ENCODE assay signal across 8 cellular contexts in genomic region chr1:205528887-205529825, GRCh38. TPM values are rescaled to one million over a fixed set of nuclear protein-coding genes. Genes with fewer than 3 reads are reported as not detected.
DNase-seq lines count a peak whose midpoint lies in the region; ATAC-seq and TF ChIP-seq lines count a peak whose summit lies in the region.

No MANE protein-coding gene starts in this region.

- no peaks in the 10 kb centered on the region for H3K9me3 Mint-ChIP-seq in naive thymus-derived CD8-positive, alpha-beta T cell
- H3K9me3 Mint-ChIP-seq in stimulated activated memory B cell treated with anti-CD40 and anti-IgM and Interleukin-4, amounts not matched to agents 10 μg/mL and 1 μg/mL and 100 μg/mL, for 72 hours: no peaks in the 10 kb centered on the region

- DNase-seq in DND-41 (peak; percentile 61), esophagus muscularis mucosa (ENCODE audit: extremely low spot score) (no peak)
- peak; percentile 85 for DNase-seq in activated T-cell treated with anti-CD3 and anti-CD28 coated beads, Interleukin-2, amount 50 U/mL, for 1 hour
- DNase-seq in naive thymus-derived CD8-positive, alpha-beta T cell: peak; percentile 62 to 90 (median 84)

- H3K4me3 ChIP-seq in DND-41 (ENCODE audit: low read depth in 1 of 2, low read length in 2 of 2) (no peak overlapping the region), OCI-LY3 (ENCODE audit: low read length) (peak overlapping the region; percentile 83), esophagus muscularis mucosa (peak overlapping the region; percentile 46 to 59 (median 48))

- H3K36me3 ChIP-seq in DND-41 (ENCODE audit: insufficient read depth, low read length) (no peaks in the 10 kb centered on the region), OCI-LY3 (replicated peaks; ENCODE audit: low read depth, low read length) (no peaks in the 10 kb centered on the region), esophagus muscularis mucosa (peaks cover 0 to 53% (median 27%) of the 10 kb centered on the region in 4 donors)

- TF ChIP-seq POLR2A in esophagus muscularis mucosa (IDR thresholded peaks at IDR 0.05; ENCODE audit: low read depth): no peak

- H3K4me1 ChIP-seq in DND-41 (ENCODE audit: insufficient read depth, low read length) (no peaks in the 10 kb centered on the region), OCI-LY3 (ENCODE audit: low read length) (peaks cover 19% of the 10 kb centered on the region), esophagus muscularis mucosa (peaks cover 10 to 28% (median 11%) of the 10 kb centered on the region in 4 donors)

- peaks cover 0 to 9% (median 7%) of the 10 kb centered on the region in 4 donors for H3K4me1 Mint-ChIP-seq in naive thymus-derived CD8-positive, alpha-beta T cell
- peaks cover 11% of the 10 kb centered on the region for H3K4me1 Mint-ChIP-seq in stimulated activated memory B cell treated with anti-CD40 and anti-IgM and Interleukin-4, amounts not matched to agents 10 μg/mL and 1 μg/mL and 100 μg/mL, for 72 hours

- peak overlapping the region; percentile 32 to 75 (median 58) for H3K4me3 Mint-ChIP-seq in naive thymus-derived CD8-positive, alpha-beta T cell
- peak overlapping the region; percentile 84 for H3K4me3 Mint-ChIP-seq in stimulated activated memory B cell treated with anti-CD40 and anti-IgM and Interleukin-4, amounts not matched to agents 10 μg/mL and 1 μg/mL and 100 μg/mL, for 72 hours

- H3K9me3 ChIP-seq in DND-41 (ENCODE audit: insufficient read depth, low read length, severe bottlenecking) (no peaks in the 10 kb centered on the region), OCI-LY3 (ENCODE audit: insufficient read depth, low read length) (no peaks in the 10 kb centered on the region), esophagus muscularis mucosa (no peaks in the 10 kb centered on the region)

- whole genome bisulfite sequencing in esophagus muscularis mucosa: 32% methylated on average over 40 of the region's 53 CpGs

- H3K79me2 ChIP-seq in DND-41 (ENCODE audit: insufficient read depth, low read length): no peaks in the 10 kb centered on the region
- no peaks in the 10 kb centered on the region for H3K79me2 ChIP-seq in OCI-LY3 (ENCODE audit: low read length)

- ATAC-seq in DND-41 (ENCODE audit: insufficient read depth, low read depth) (peak; percentile 77), HG03354 (IDR thresholded peaks at IDR 0.05; ENCODE audit: poor library complexity, severe bottlenecking, unreplicated experiment) (peak; percentile 61), GM21515 (IDR thresholded peaks at IDR 0.05; ENCODE audit: unreplicated experiment) (no peak)
- peak; percentile 91 to 97 for ATAC-seq in naive thymus-derived CD8-positive, alpha-beta T cell
- ATAC-seq in stimulated activated memory B cell treated with anti-CD40 and anti-IgM and Interleukin-4, amounts not matched to agents 10 μg/mL and 1 μg/mL and 100 μg/mL, for 72 hours: peak; percentile 86

- no peak for TF ChIP-seq EP300 in esophagus muscularis mucosa (IDR thresholded peaks at IDR 0.05)

- H3K27me3 ChIP-seq in DND-41 (ENCODE audit: insufficient read depth, low read length, poor library complexity) (no peaks in the 10 kb centered on the region), OCI-LY3 (ENCODE audit: low read depth, low read length) (0 out of 2 replicates have a peak, but pooled peaks cover 3% of the 10 kb centered on the region), esophagus muscularis mucosa (peaks cover 0 to 9% (median 0%) of the 10 kb centered on the region in 4 donors)

- H2AFZ ChIP-seq in DND-41 (ENCODE audit: low read depth, low read length): no peak overlapping the region
- peak overlapping the region; percentile 78 for H2AFZ ChIP-seq in OCI-LY3 (ENCODE audit: low read depth, low read length)

- POLR2A ChIA-PET in naive thymus-derived CD8-positive, alpha-beta T cell (lab: Charles Lee): interaction anchor here (1.0 to 1.7 kb wide), 3 partner anchors 102 to 129 kb away, joined by 3 to 11 read pairs (median 4); partner anchors contain the start of gene ELK4

- intact Hi-C loops in esophagus muscularis mucosa (cut with DNase I): loop anchor here (5.0 kb wide), 1 partner anchor 128 kb away; no protein-coding TSS in a partner anchor

- peak overlapping the region in 4 of 10 donors; percentile 57 to 79 (median 60) for H3K27ac Mint-ChIP-seq in naive thymus-derived CD8-positive, alpha-beta T cell
- H3K27ac Mint-ChIP-seq in stimulated activated memory B cell treated with anti-CD40 and anti-IgM and Interleukin-4, amounts not matched to agents 10 μg/mL and 1 μg/mL and 100 μg/mL, for 72 hours: peak overlapping the region; percentile 46

- H3K36me3 Mint-ChIP-seq in naive thymus-derived CD8-positive, alpha-beta T cell: no peaks in the 10 kb centered on the region
- no peaks in the 10 kb centered on the region for H3K36me3 Mint-ChIP-seq in stimulated activated memory B cell treated with anti-CD40 and anti-IgM and Interleukin-4, amounts not matched to agents 10 μg/mL and 1 μg/mL and 100 μg/mL, for 72 hours

- H3K27ac ChIP-seq in DND-41 (ENCODE audit: low read length): no peak overlapping the region
- no peak overlapping the region for H3K27ac ChIP-seq in OCI-LY3 (ENCODE audit: low read length)
- no peak overlapping the region for H3K27ac ChIP-seq in esophagus muscularis mucosa (replicated peaks in 1 of 4)

- H3K9ac ChIP-seq in DND-41 (ENCODE audit: low read depth, low read length) (no peak overlapping the region), OCI-LY3 (ENCODE audit: low read length) (peak overlapping the region; percentile 69)

- no peaks in the 10 kb centered on the region for H3K27me3 Mint-ChIP-seq in naive thymus-derived CD8-positive, alpha-beta T cell
- H3K27me3 Mint-ChIP-seq in stimulated activated memory B cell treated with anti-CD40 and anti-IgM and Interleukin-4, amounts not matched to agents 10 μg/mL and 1 μg/mL and 100 μg/mL, for 72 hours: peaks cover 31% of the 10 kb centered on the region

- TF ChIP-seq CTCF in DND-41 (IDR thresholded peaks at IDR 0.05; ENCODE audit: borderline replicate concordance, extremely low read depth, low read length, poor library complexity, severe bottlenecking): peak; percentile 84
- peak; percentile 94 for TF ChIP-seq CTCF in OCI-LY3 (IDR thresholded peaks at IDR 0.05; ENCODE audit: low read depth, low read length)
- peak; percentile 79 to 99 (median 87) for TF ChIP-seq CTCF in esophagus muscularis mucosa (IDR thresholded peaks at IDR 0.05)

- no peak overlapping the region for H3K4me2 ChIP-seq in DND-41 (ENCODE audit: insufficient read depth, low read length)
- peak overlapping the region; percentile 74 for H3K4me2 ChIP-seq in OCI-LY3 (ENCODE audit: low read length)

- H4K20me1 ChIP-seq in DND-41 (ENCODE audit: insufficient read depth, low read length) (peaks cover 4% of the 10 kb centered on the region), OCI-LY3 (ENCODE audit: insufficient read depth, low read length) (no peaks in the 10 kb centered on the region)

RNA-seq across cellular contexts. Expression of gene CDK18, which starts 24.7 kb away (rescaled TPM):
- 10 to 100 TPM in 2 of 4 donors, 1 to 10 TPM in 2; 4.8 to 12.9 (median 9.9) TPM for total RNA-seq in esophagus muscularis mucosa
- total RNA-seq in naive thymus-derived CD8-positive, alpha-beta T cell: 1 to 10 TPM; 5.7 to 6.1 TPM
- polyA plus RNA-seq in naive thymus-derived CD8-positive, alpha-beta T cell: 1 to 10 TPM in 2 of 3 donors, under 1 TPM in 1; 0.32 to 1.3 (median 1.1) TPM

Comparison
In these comparisons a context has a peak if more than half of its experiments do, and no peak if none do; other contexts are left out.
1. H3K4me3 ChIP-seq: peak in OCI-LY3 (single experiment) and esophagus muscularis mucosa (4 of 4); none in DND-41 (0 of 2).
2. Peak in every context shown above with its lines, with median percentiles within 50 percentile points of each other: CTCF ChIP-seq.